In genomic region chr2:46885376-46885775, GRCh38 we compare ENCODE assay signal across 20 cellular contexts. TPM values are rescaled to one million over a fixed set of nuclear protein-coding genes. Genes with fewer than 3 reads are reported as not detected.
DNase-seq lines count a peak whose midpoint lies in the region; ATAC-seq and TF ChIP-seq lines count a peak whose summit lies in the region.
"Had no signal": no experiment of that assay in that cellular context is flagged by ENCODE, and none has a peak within 500 bp of the region (broad histone marks: within the 10 kb centered on the region; RNA-seq: fewer than 3 reads in every experiment).

No MANE protein-coding gene starts in this region.

- H3K36me3 Mint-ChIP-seq in activated CD4-positive, alpha-beta memory T cell treated with anti-CD3 and anti-CD28 coated beads, Interleukin-2, amount 10 ng/mL, durations not matched to agents 7 days and 5 days (ENCODE audit: low read depth) = no peaks in the 10 kb centered on the region
- H3K36me3 Mint-ChIP-seq: activated CD8-positive, alpha-beta memory T cell treated with anti-CD3 and anti-CD28 coated beads, Interleukin-2, amount 10 ng/mL, durations not matched to agents 7 days and 5 days; activated naive CD8-positive, alpha-beta T cell treated with anti-CD3 and anti-CD28 coated beads for 36 hours had no signal

- TF ChIP-seq CTCF in heart left ventricle (IDR thresholded peaks at IDR 0.05) (no peak), astrocyte of the spinal cord (IDR thresholded peaks at IDR 0.05; ENCODE audit: low read depth, low read length) (no peak), tibial artery (IDR thresholded peaks at IDR 0.05) (no peak)

- WGBS in heart left ventricle, 4 donors = 63 to 72% (median 71%) methylated on average over 4 of the region's 4 CpGs

- no peak for DNase-seq in heart left ventricle
- no peak for DNase-seq in left ventricle myocardium superior
- peak; percentile 93 for DNase-seq in astrocyte of the spinal cord (ENCODE audit: low read depth, low spot score)
- DNase-seq in kidney glomerular epithelial cell (lab: John Stamatoyannopoulos, UW) = peak; percentile 38
- DNase-seq in tibial artery = no peak
- DNase-seq in stimulated activated CD4-positive, alpha-beta T cell treated with anti-CD3 and anti-CD28 coated beads, Interleukin-1b, Interleukin-23, amount 100 ng/mL, for 48 hours = no peak
- DNase-seq in activated CD4-positive, alpha-beta memory T cell treated with anti-CD3 and anti-CD28 coated beads, Interleukin-2, amount 10 ng/mL, durations not matched to agents 7 days and 5 days = no peak
- DNase-seq in amniotic stem cell (lab: John Stamatoyannopoulos, UW) = no peak
- DNase-seq: 8988T; activated CD4-positive, CD25-positive, alpha-beta regulatory T cell treated with anti-CD3 and anti-CD28 coated beads, Interleukin-2, amount 50 U/mL, for 72 hours; activated CD8-positive, alpha-beta memory T cell treated with anti-CD3 and anti-CD28 coated beads, Interleukin-2, amount 10 ng/mL, durations not matched to agents 7 days and 5 days; activated naive CD8-positive, alpha-beta T cell treated with anti-CD3 and anti-CD28 coated beads for 36 hours; C1 segment of cervical spinal cord; effector CD4-positive, alpha-beta T cell; erythroblast; GDM1; NCI-H69; spleen had no signal

- H3K27me3 ChIP-seq in heart left ventricle = no peaks in the 10 kb centered on the region
- no peaks in the 10 kb centered on the region for H3K27me3 ChIP-seq in tibial artery
- H3K27me3 ChIP-seq: spleen had no signal

- H3K9me3 ChIP-seq in heart left ventricle (no peaks in the 10 kb centered on the region), tibial artery (no peaks in the 10 kb centered on the region)
- H3K9me3 ChIP-seq: spleen had no signal

- no peak overlapping the region for H3K27ac Mint-ChIP-seq in activated CD4-positive, alpha-beta memory T cell treated with anti-CD3 and anti-CD28 coated beads, Interleukin-2, amount 10 ng/mL, durations not matched to agents 7 days and 5 days
- H3K27ac Mint-ChIP-seq: activated CD8-positive, alpha-beta memory T cell treated with anti-CD3 and anti-CD28 coated beads, Interleukin-2, amount 10 ng/mL, durations not matched to agents 7 days and 5 days; activated naive CD8-positive, alpha-beta T cell treated with anti-CD3 and anti-CD28 coated beads for 36 hours; progenitor cell of endocrine pancreas had no signal

- H3K9me3 Mint-ChIP-seq in activated CD4-positive, alpha-beta memory T cell treated with anti-CD3 and anti-CD28 coated beads, Interleukin-2, amount 10 ng/mL, durations not matched to agents 7 days and 5 days = no peaks in the 10 kb centered on the region
- H3K9me3 Mint-ChIP-seq: activated naive CD8-positive, alpha-beta T cell treated with anti-CD3 and anti-CD28 coated beads for 36 hours had no signal

- H3K27me3 Mint-ChIP-seq in activated CD4-positive, alpha-beta memory T cell treated with anti-CD3 and anti-CD28 coated beads, Interleukin-2, amount 10 ng/mL, durations not matched to agents 7 days and 5 days = peaks cover 38% of the 10 kb centered on the region

- intact Hi-C loops in heart left ventricle (cut with DNase I) = loop anchor here in 8 of 10 donors (5.0 kb wide), 4 partner anchors 228 to 253 kb away; no protein-coding TSS in a partner anchor
- intact Hi-C loops in left ventricle myocardium superior (cut with micrococcal nuclease) = loop anchor here (5.0 kb wide), 1 partner anchor 253 kb away; no protein-coding TSS in a partner anchor
- intact Hi-C loops in tibial artery (cut with DNase I; ENCODE audit: low total_unique reads) = no loop called here

- POLR2A ChIA-PET in activated CD4-positive, alpha-beta memory T cell treated with anti-CD3 and anti-CD28 coated beads, Interleukin-2, amount 10 ng/mL, durations not matched to agents 7 days and 5 days (lab: Charles Lee) = no interaction called here

- TF ChIP-seq POLR2A in heart left ventricle (IDR thresholded peaks at IDR 0.05) = no peak

- H3K36me3 ChIP-seq in heart left ventricle = no peaks in the 10 kb centered on the region
- no peaks in the 10 kb centered on the region for H3K36me3 ChIP-seq in tibial artery
- H3K36me3 ChIP-seq: spleen had no signal

- CTCF ChIA-PET in activated CD4-positive, alpha-beta memory T cell treated with anti-CD3 and anti-CD28 coated beads, Interleukin-2, amount 10 ng/mL, durations not matched to agents 7 days and 5 days (lab: Charles Lee) = interaction anchor here (1.0 to 1.3 kb wide), 2 partner anchors 10 to 50 kb away, joined by 3 read pairs; no protein-coding TSS in a partner anchor

- H3K4me1 Mint-ChIP-seq in activated CD4-positive, alpha-beta memory T cell treated with anti-CD3 and anti-CD28 coated beads, Interleukin-2, amount 10 ng/mL, durations not matched to agents 7 days and 5 days = no peaks in the 10 kb centered on the region
- H3K4me1 Mint-ChIP-seq: activated CD8-positive, alpha-beta memory T cell treated with anti-CD3 and anti-CD28 coated beads, Interleukin-2, amount 10 ng/mL, durations not matched to agents 7 days and 5 days had no signal

- no peak overlapping the region for H3K4me3 Mint-ChIP-seq in activated CD4-positive, alpha-beta memory T cell treated with anti-CD3 and anti-CD28 coated beads, Interleukin-2, amount 10 ng/mL, durations not matched to agents 7 days and 5 days
- H3K4me3 Mint-ChIP-seq: activated CD8-positive, alpha-beta memory T cell treated with anti-CD3 and anti-CD28 coated beads, Interleukin-2, amount 10 ng/mL, durations not matched to agents 7 days and 5 days; activated naive CD8-positive, alpha-beta T cell treated with anti-CD3 and anti-CD28 coated beads for 36 hours had no signal

- peak in 1 of 4 donors; percentile 28 for ATAC-seq in heart left ventricle
- ATAC-seq in left ventricle myocardium superior = no peak
- ATAC-seq: activated CD8-positive, alpha-beta memory T cell treated with anti-CD3 and anti-CD28 coated beads, Interleukin-2, amount 10 ng/mL, durations not matched to agents 7 days and 5 days; left lobe of liver had no signal

- no peak overlapping the region for H3K4me3 ChIP-seq in heart left ventricle
- no peak overlapping the region for H3K4me3 ChIP-seq in astrocyte of the spinal cord (ENCODE audit: low read depth, low read length)
- no peak overlapping the region for H3K4me3 ChIP-seq in tibial artery
- H3K4me3 ChIP-seq: spleen had no signal

- in situ Hi-C loops in astrocyte of the spinal cord (cut with HindIII; ENCODE audit: low sequenced_read_pairs) = no loop called here

- H3K27ac ChIP-seq in heart left ventricle = peak overlapping the region in 9 of 12 donors; percentile 2 to 75 (median 51)
- peak overlapping the region; percentile 65 to 67 for H3K27ac ChIP-seq in tibial artery
- H3K27ac ChIP-seq: spleen had no signal

- H3K4me1 ChIP-seq in heart left ventricle = peaks cover 5 to 41% (median 24%) of the 10 kb centered on the region in 12 donors
- peaks cover 0 to 29% (median 14%) of the 10 kb centered on the region in 4 donors for H3K4me1 ChIP-seq in tibial artery

RNA-seq across cellular contexts. Expression of gene MCFD2, which starts 30.2 kb away (rescaled TPM):
- total RNA-seq in heart left ventricle (10 to 100 TPM; 47.4 to 88.8 (median 63.4) TPM), left ventricle myocardium superior (65.6 TPM)
- 100 to 1,000 TPM in 1 of 2 donors, 10 to 100 TPM in 1; 16.1 to 113 TPM for polyA plus RNA-seq in heart left ventricle
- total RNA-seq in activated CD4-positive, alpha-beta memory T cell treated with anti-CD3 and anti-CD28 coated beads, Interleukin-2, amount 10 ng/mL, durations not matched to agents 7 days and 5 days = 10 to 100 TPM; 48.4 to 48.8 TPM

RNA-seq across cellular contexts. Expression of gene TTC7A, which starts 55.6 kb away (rescaled TPM):
- 10 to 100 TPM in 2 of 9 donors, 1 to 10 TPM in 7; 5.6 to 18.5 (median 8.1) TPM for total RNA-seq in heart left ventricle
- polyA plus RNA-seq in heart left ventricle = 1 to 10 TPM; 7.2 TPM
- total RNA-seq in left ventricle myocardium superior = 8.5 TPM
- total RNA-seq in activated CD4-positive, alpha-beta memory T cell treated with anti-CD3 and anti-CD28 coated beads, Interleukin-2, amount 10 ng/mL, durations not matched to agents 7 days and 5 days = 10 to 100 TPM; 59.3 to 62.0 TPM

Comparison
In these comparisons a context has a peak if more than half of its experiments do, and no peak if none do; other contexts are left out.
1. DNase-seq: peak in astrocyte of the spinal cord (single experiment) and kidney glomerular epithelial cell (single experiment); none in heart left ventricle (0 of 5), left ventricle myocardium superior (single experiment), tibial artery (0 of 2), stimulated activated CD4-positive, alpha-beta T cell treated with anti-CD3 and anti-CD28 coated beads, Interleukin-1b, Interleukin-23, amount 100 ng/mL, for 48 hours (single experiment), activated CD4-positive, alpha-beta memory T cell treated with anti-CD3 and anti-CD28 coated beads, Interleukin-2, amount 10 ng/mL, durations not matched to agents 7 days and 5 days (single experiment) and amniotic stem cell (single experiment).